ENCODE assay signal across 20 cellular contexts in the genomic region with DNA sequence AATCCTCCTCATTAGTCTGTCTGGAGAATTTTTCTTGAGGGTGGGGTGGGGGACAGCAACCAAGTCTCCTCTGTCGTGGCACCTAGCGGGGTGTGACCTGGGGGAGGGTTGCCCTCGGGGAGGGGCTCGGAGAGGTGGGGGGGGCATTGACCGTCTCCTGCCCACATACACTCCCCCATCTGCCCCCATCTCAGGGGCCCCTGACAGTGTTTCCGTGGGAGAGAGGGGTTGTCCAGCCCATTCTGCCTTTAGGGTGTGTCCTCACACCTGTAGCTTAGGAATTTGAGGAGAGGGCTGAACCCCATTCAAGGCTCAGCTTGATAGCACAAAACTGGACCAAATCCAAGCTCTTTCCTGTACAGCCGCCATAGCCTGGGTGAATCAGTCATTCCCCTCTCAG. TPM values are rescaled to one million over a fixed set of nuclear protein-coding genes. Genes with fewer than 3 reads are reported as not detected.
DNase-seq lines count a peak whose midpoint lies in the region; ATAC-seq and TF ChIP-seq lines count a peak whose summit lies in the region.
"Had no signal": no experiment of that assay in that cellular context is flagged by ENCODE, and none has a peak within 500 bp of the region (broad histone marks: within the 10 kb centered on the region; RNA-seq: fewer than 3 reads in every experiment).

No MANE protein-coding gene starts in this region.

- ATAC-seq in right lobe of liver (no peak), GM21367 (IDR thresholded peaks at IDR 0.05; ENCODE audit: unreplicated experiment) (no peak), omental fat pad (ENCODE audit: low FRiP score) (no peak)
- ATAC-seq: activated T-cell treated with anti-CD3 and anti-CD28 coated beads, Interleukin-2, amount 50 U/mL, for 4 hours had no signal

- no peak overlapping the region for H3K4me3 ChIP-seq in H7 (ENCODE audit: insufficient read depth, low read depth, low read length)
- H3K4me3 ChIP-seq in Peyer's patch: no peak overlapping the region
- H3K4me3 ChIP-seq in right lobe of liver: no peak overlapping the region
- no peak overlapping the region for H3K4me3 ChIP-seq in spleen
- H3K4me3 ChIP-seq: adrenal gland, SJSA1, thoracic aorta had no signal

- H3K9me3 ChIP-seq in Peyer's patch (no peaks in the 10 kb centered on the region), right lobe of liver (no peaks in the 10 kb centered on the region), spleen (no peaks in the 10 kb centered on the region)
- H3K9me3 ChIP-seq: adrenal gland, neutrophil, SJSA1, thoracic aorta had no signal

- H3K27ac ChIP-seq in Peyer's patch (peak overlapping the region in 1 of 4 donors; percentile 92), right lobe of liver (peak overlapping the region in 1 of 3 donors; percentile 66), spleen (no peak overlapping the region)
- H3K27ac ChIP-seq: adrenal gland, neutrophil, SJSA1, thoracic aorta had no signal

- DNase-seq in H7 (peak; percentile 43), Peyer's patch (peak; percentile 8 to 39 (median 34)), right lobe of liver (peak in 2 of 3 donors; percentile 14 to 18), spleen (peak; percentile 47), NCI-H510A (lab: John Stamatoyannopoulos, UW) (no peak), omental fat pad (ENCODE audit: low spot score) (no peak)
- no peak for DNase-seq in stimulated activated CD4-positive, alpha-beta T cell treated with anti-CD3 and anti-CD28 coated beads, Interleukin-2, amount 100 ng/mL, for 24 hours
- DNase-seq: activated CD4-positive, alpha-beta T cell treated with anti-CD3 and anti-CD28 coated beads, Interleukin-2, amount 10 ng/mL, durations not matched to agents 7 days and 5 days; activated T-cell treated with anti-CD3 and anti-CD28 coated beads, Interleukin-2, amount 50 U/mL, for 4 hours; central memory CD4-positive, alpha-beta T cell; effector memory CD4-positive, alpha-beta T cell; MM.1S; NCI-H2029 treated with DMSO at 0.1 percent for 48 hours; NCI-H524 treated with DMSO at 0.1 percent for 48 hours; stimulated activated CD4-positive, alpha-beta T cell treated with anti-CD3 and anti-CD28 coated beads, Interleukin-4, amount 100 ng/mL, for 24 hours had no signal

- H3K36me3 ChIP-seq in H7 (replicated peaks; ENCODE audit: control insufficient read depth, insufficient read depth, low read length) (no peaks in the 10 kb centered on the region), Peyer's patch (no peaks in the 10 kb centered on the region), right lobe of liver (no peaks in the 10 kb centered on the region), spleen (no peaks in the 10 kb centered on the region)
- H3K36me3 ChIP-seq: adrenal gland, neutrophil, SJSA1, thoracic aorta had no signal

- TF ChIP-seq POLR2A in Peyer's patch (IDR thresholded peaks at IDR 0.05): no peak
- TF ChIP-seq POLR2A in right lobe of liver (IDR thresholded peaks at IDR 0.05): no peak
- no peak for TF ChIP-seq POLR2A in spleen (IDR thresholded peaks at IDR 0.05)

- peaks cover 15% of the 10 kb centered on the region for H3K27me3 ChIP-seq in H7 (ENCODE audit: control insufficient read depth, insufficient read depth, low read length)
- H3K27me3 ChIP-seq in Peyer's patch: no peaks in the 10 kb centered on the region
- no peaks in the 10 kb centered on the region for H3K27me3 ChIP-seq in right lobe of liver
- peaks cover 0 to 14% (median 0%) of the 10 kb centered on the region in 7 donors for H3K27me3 ChIP-seq in spleen (replicated peaks in 1 of 7)
- H3K27me3 ChIP-seq: adrenal gland, SJSA1 had no signal

- H3K4me1 ChIP-seq in Peyer's patch (peaks cover 16 to 52% (median 21%) of the 10 kb centered on the region in 4 donors), right lobe of liver (peaks cover 3 to 63% (median 40%) of the 10 kb centered on the region in 4 donors), spleen (peaks cover 26 to 79% (median 41%) of the 10 kb centered on the region in 6 donors)

- WGBS in right lobe of liver (ENCODE audit: insufficient coverage, low coverage, low lambda C conversion rate, missing lambda C conversion rate): 33% methylated on average over 3 of the region's 7 CpGs
- WGBS in spleen, 5 donors: 62 to 73% (median 72%) methylated on average over 4 to 7 of the region's 7 CpGs

- TF ChIP-seq CTCF in Peyer's patch (IDR thresholded peaks at IDR 0.05) (no peak), right lobe of liver (IDR thresholded peaks at IDR 0.05) (no peak), spleen (IDR thresholded peaks at IDR 0.05 in 8 of 11, conservative IDR thresholded peaks at IDR 0.05 in 3 of 11) (no peak), omental fat pad (IDR thresholded peaks at IDR 0.05) (no peak)

- intact Hi-C loops in right lobe of liver (cut with DNase I) (loop anchor here in 1 of 2 donors (5.0 kb wide), 1 partner anchor 45 kb away; no protein-coding TSS in a partner anchor), spleen (cut with DNase I; ENCODE audit: low total_unique reads) (no loop called here)

RNA-seq across cellular contexts. Expression of gene CXXC5, which starts 5.9 kb away (rescaled TPM):
- total RNA-seq in H7 (2014; rRNA removed; shearing (Covaris generic)): 150 and 154 TPM in 2 replicates
- 10 to 100 TPM; 21.7 to 49.5 (median 30.9) TPM for total RNA-seq in Peyer's patch
- 10 to 100 TPM; 44.5 to 84.9 (median 66.4) TPM for total RNA-seq in right lobe of liver
- 10 to 100 TPM; 57.5 to 69.5 (median 62.8) TPM for total RNA-seq in spleen
- polyA plus RNA-seq in spleen: 10 to 100 TPM; 46.4 to 69.5 (median 60.8) TPM
- 10 to 100 TPM; 14.9 to 27.3 (median 25.0) TPM for total RNA-seq in omental fat pad

Comparison
In these comparisons a context has a peak if more than half of its experiments do, and no peak if none do; other contexts are left out.
1. DNase-seq: peak in H7 (single experiment), Peyer's patch (3 of 3), right lobe of liver (2 of 3) and spleen (single experiment); none in stimulated activated CD4-positive, alpha-beta T cell treated with anti-CD3 and anti-CD28 coated beads, Interleukin-2, amount 100 ng/mL, for 24 hours (0 of 2), NCI-H510A (single experiment) and omental fat pad (single experiment).